Comparison of ENCODE assay signal across 15 cellular contexts in genomic region chr7:137908106-137908505, GRCh38.
A peak's percentile ranks its signal among the peaks of the same experiment; 100 is the strongest.
DNase-seq lines count a peak whose midpoint lies in the region; ATAC-seq and TF ChIP-seq lines count a peak whose summit lies in the region.
"Had no signal": no experiment of that assay in that cellular context is flagged by ENCODE, and none has a peak within 500 bp of the region (broad histone marks: within the 10 kb centered on the region; RNA-seq: fewer than 3 reads in every experiment).

No MANE protein-coding gene starts in this region.

- peak overlapping the region; percentile 48 for H3K27ac ChIP-seq in cardiac muscle cell
- H3K27ac ChIP-seq in layer of hippocampus (ENCODE audit: low read depth, low read length), result peak overlapping the region; percentile 67
- H3K27ac ChIP-seq in thyroid gland, result peak overlapping the region in 2 of 3 donors; percentile 53 to 98

- H3K9me3 ChIP-seq in cardiac muscle cell (ENCODE audit: low read depth) (no peaks in the 10 kb centered on the region), thyroid gland (no peaks in the 10 kb centered on the region)
- H3K9me3 ChIP-seq: MG63 had no signal

- H3K4me3 Mint-ChIP-seq in chondrocyte (ENCODE audit: unreplicated experiment), result no peak overlapping the region

- H3K4me3 ChIP-seq in cardiac muscle cell (no peak overlapping the region), thyroid gland (replicated peaks in 1 of 3) (no peak overlapping the region)
- H3K4me3 ChIP-seq: MG63 had no signal

- no peaks in the 10 kb centered on the region for H3K27me3 ChIP-seq in cardiac muscle cell
- no peaks in the 10 kb centered on the region for H3K27me3 ChIP-seq in layer of hippocampus (ENCODE audit: control insufficient read depth, insufficient read depth, low read length)
- no peaks in the 10 kb centered on the region for H3K27me3 ChIP-seq in thyroid gland
- H3K27me3 ChIP-seq: MG63 had no signal

- H3K4me1 ChIP-seq in cardiac muscle cell (ENCODE audit: low read depth) (peaks cover 9% of the 10 kb centered on the region), thyroid gland (peaks cover 19 to 21% of the 10 kb centered on the region in 2 donors)

- H3K9me3 Mint-ChIP-seq in chondrocyte (ENCODE audit: low read depth), result no peaks in the 10 kb centered on the region

- intact Hi-C loops in Right ventricle myocardium superior (cut with DNase I), result loop anchor here (10.0 kb wide), 1 partner anchor 827 kb away; no protein-coding TSS in a partner anchor
- intact Hi-C loops in thyroid gland (cut with DNase I), result no loop called here

- H3K4me1 Mint-ChIP-seq in chondrocyte (ENCODE audit: low read depth), result peaks cover 32% of the 10 kb centered on the region

- no peaks in the 10 kb centered on the region for H3K27me3 Mint-ChIP-seq in chondrocyte (ENCODE audit: low read depth)

- in situ Hi-C loops in ACHN (cut with HindIII; ENCODE audit: low pct_ligation_motif_present, low pct_unique_long_range_greater_than_20kb, low sequenced_read_pairs), result no loop called here

- H3K27ac Mint-ChIP-seq in chondrocyte (ENCODE audit: unreplicated experiment), result peak overlapping the region; percentile 64

- ATAC-seq in Right ventricle myocardium superior (ENCODE audit: poor library complexity), result no peak

- DNase-seq in cardiac muscle cell (ENCODE audit: low read depth in 1 of 2, low spot score in 1 of 2) (no peak), Right ventricle myocardium superior (no peak), chondrocyte (ENCODE audit: low spot score) (no peak), thyroid gland (no peak), erythroblast (lab: John Stamatoyannopoulos, UW) (no peak), DMS114 treated with DMSO at 0.1 percent for 48 hours (lab: John Stamatoyannopoulos, UW; ENCODE audit: unreplicated experiment) (no peak), ACHN (no peak)
- DNase-seq: C1 segment of cervical spinal cord, DMS153, EL, MG63, NCI-H1092 treated with DMSO at 0.1 percent for 48 hours, NCI-H1694, NCI-H69 had no signal

- TF ChIP-seq POLR2A in thyroid gland (IDR thresholded peaks at IDR 0.05) (no peak), erythroblast (IDR thresholded peaks at IDR 0.05; ENCODE audit: low read length) (no peak)

- no peak for TF ChIP-seq CTCF in cardiac muscle cell (IDR thresholded peaks at IDR 0.05; ENCODE audit: low read depth, low read length)
- no peak for TF ChIP-seq CTCF in chondrocyte (IDR thresholded peaks at IDR 0.05)
- TF ChIP-seq CTCF in thyroid gland (IDR thresholded peaks at IDR 0.05), result no peak

- H3K36me3 Mint-ChIP-seq in chondrocyte (ENCODE audit: low read depth), result peaks cover 67% of the 10 kb centered on the region

- H3K36me3 ChIP-seq in cardiac muscle cell (peaks cover 35% of the 10 kb centered on the region), thyroid gland (peaks cover 55 to 65% of the 10 kb centered on the region in 2 donors)

- 89 to 96% methylated on average over 9 of the region's 9 CpGs for WGBS in thyroid gland, 2 donors
